In genomic region chr6:56368484-56368883, GRCh38 we compare ENCODE assay signal across 31 cellular contexts.
DNase-seq lines count a peak whose midpoint lies in the region; ATAC-seq, FAIRE-seq and TF ChIP-seq lines count a peak whose summit lies in the region.
"Had no signal": no experiment of that assay in that cellular context is flagged by ENCODE, and none has a peak within 500 bp of the region (broad histone marks: within the 10 kb centered on the region; RNA-seq: fewer than 3 reads in every experiment).

No MANE protein-coding gene starts in this region.

- H3K27me3 ChIP-seq in A673 (replicated peaks; ENCODE audit: insufficient read depth, low read depth, low read length, poor library complexity) = no peaks in the 10 kb centered on the region
- H3K27me3 ChIP-seq in RWPE2 (ENCODE audit: insufficient read depth, poor library complexity, severe bottlenecking) = no peaks in the 10 kb centered on the region
- no peaks in the 10 kb centered on the region for H3K27me3 ChIP-seq in gastroesophageal sphincter
- H3K27me3 ChIP-seq in rectal smooth muscle tissue (ENCODE audit: control insufficient read depth, insufficient read depth, low read length) = no peaks in the 10 kb centered on the region
- H3K27me3 ChIP-seq: BE2C, ovary, SJCRH30 had no signal

- TF ChIP-seq CTCF in A673 (conservative IDR thresholded peaks at IDR 0.05; ENCODE audit: low read depth, low read length) = no peak
- no peak for TF ChIP-seq CTCF in RWPE2 (IDR thresholded peaks at IDR 0.05; ENCODE audit: poor library complexity, severe bottlenecking)
- TF ChIP-seq CTCF in gastroesophageal sphincter (IDR thresholded peaks at IDR 0.05) = no peak

- H3K9me3 Mint-ChIP-seq in activated T-cell treated with anti-CD3 and anti-CD28 coated beads, Interleukin-2, amount 50 U/mL, for 72 hours = no peaks in the 10 kb centered on the region
- H3K9me3 Mint-ChIP-seq: activated CD4-positive, alpha-beta memory T cell treated with anti-CD3 and anti-CD28 coated beads for 36 hours; natural killer cell treated with Interleukin-12 subunit alpha and Interleukin-12 subunit beta and Interleukin-15 and Interleukin-18, amount 100 ng/mL, for 72 hours; T-cell had no signal

- BruUV-seq in A673 (replicated peaks; lab: Mats Ljungman, UMichigan) = no TSS peak

- CTCF ChIA-PET in A673 (lab: Charles Lee) = no interaction called here

- no peak overlapping the region for H3K27ac ChIP-seq in A673 (ENCODE audit: low read depth, low read length, poor library complexity, severe bottlenecking)
- peak overlapping the region; percentile 91 for H3K27ac ChIP-seq in RWPE2 (ENCODE audit: poor library complexity, severe bottlenecking)
- H3K27ac ChIP-seq in gastroesophageal sphincter = peak overlapping the region; percentile 90 to 97 (median 94)
- peak overlapping the region; percentile 39 for H3K27ac ChIP-seq in rectal smooth muscle tissue (ENCODE audit: low read depth, low read length)
- H3K27ac ChIP-seq in substantia nigra (ENCODE audit: low read depth, low read length, poor library complexity, severe bottlenecking) = no peak overlapping the region
- H3K27ac ChIP-seq: A549, ovary, SJCRH30 had no signal

- no peak overlapping the region for H3K9ac ChIP-seq in rectal smooth muscle tissue (ENCODE audit: low read length)

- H3K4me3 ChIP-seq in A673 (ENCODE audit: low read depth, low read length, poor library complexity, severe bottlenecking) = no peak overlapping the region
- no peak overlapping the region for H3K4me3 ChIP-seq in RWPE2 (ENCODE audit: severe bottlenecking)
- H3K4me3 ChIP-seq in gastroesophageal sphincter = no peak overlapping the region
- H3K4me3 ChIP-seq in rectal smooth muscle tissue (ENCODE audit: low read length) = no peak overlapping the region
- H3K4me3 ChIP-seq: A549, GM12878, ovary, SJCRH30 had no signal

- no peak overlapping the region for H3K27ac Mint-ChIP-seq in activated T-cell treated with anti-CD3 and anti-CD28 coated beads, Interleukin-2, amount 50 U/mL, for 72 hours
- H3K27ac Mint-ChIP-seq: activated CD4-positive, alpha-beta memory T cell treated with anti-CD3 and anti-CD28 coated beads for 36 hours; natural killer cell treated with Interleukin-12 subunit alpha and Interleukin-12 subunit beta and Interleukin-15 and Interleukin-18, amount 100 ng/mL, for 72 hours; T-cell had no signal

- intact Hi-C loops in A673 (cut with micrococcal nuclease; ENCODE audit: unreplicated experiment) = loop anchor here (10.0 kb wide), 1 partner anchor 486 kb away; no protein-coding TSS in a partner anchor

- TF ChIP-seq EP300 in gastroesophageal sphincter (IDR thresholded peaks at IDR 0.05) = no peak

- POLR2A ChIA-PET in A673 (lab: Charles Lee; ENCODE audit: low non-redundant PET) = no interaction called here

- no peaks in the 10 kb centered on the region for H3K36me3 Mint-ChIP-seq in activated T-cell treated with anti-CD3 and anti-CD28 coated beads, Interleukin-2, amount 50 U/mL, for 72 hours (ENCODE audit: insufficient read depth in 2 of 2)
- H3K36me3 Mint-ChIP-seq: activated CD4-positive, alpha-beta memory T cell treated with anti-CD3 and anti-CD28 coated beads for 36 hours; natural killer cell treated with Interleukin-12 subunit alpha and Interleukin-12 subunit beta and Interleukin-15 and Interleukin-18, amount 100 ng/mL, for 72 hours; T-cell had no signal

- TF ChIP-seq POLR2A in gastroesophageal sphincter (IDR thresholded peaks at IDR 0.05) = no peak

- no peaks in the 10 kb centered on the region for H3K9me3 ChIP-seq in A673 (ENCODE audit: low read depth, low read length, poor library complexity, severe bottlenecking)
- H3K9me3 ChIP-seq in RWPE2 (ENCODE audit: severe bottlenecking) = no peaks in the 10 kb centered on the region
- H3K9me3 ChIP-seq in gastroesophageal sphincter = no peaks in the 10 kb centered on the region
- H3K9me3 ChIP-seq: A549, BE2C, ovary had no signal

- H3K27me3 Mint-ChIP-seq in activated T-cell treated with anti-CD3 and anti-CD28 coated beads, Interleukin-2, amount 50 U/mL, for 72 hours (ENCODE audit: low read depth) = peaks cover 31% of the 10 kb centered on the region
- H3K27me3 Mint-ChIP-seq: activated CD4-positive, alpha-beta memory T cell treated with anti-CD3 and anti-CD28 coated beads for 36 hours; T-cell had no signal

- WGBS in gastroesophageal sphincter (ENCODE audit: low coverage in 1 of 2), 2 donors = 32 to 44% methylated on average over 2 to 3 of the region's 3 CpGs

- DNase-seq in A673 (ENCODE audit: low spot score) (peak; percentile 36), RWPE2 (ENCODE audit: low spot score) (no peak), H4 (ENCODE audit: low spot score) (no peak), substantia nigra (lab: John Stamatoyannopoulos, UW) (no peak), HTR-8/SVneo (ENCODE audit: insufficient read length, low spot score) (no peak)
- no peak for DNase-seq in activated T-cell treated with anti-CD3 and anti-CD28 coated beads, Interleukin-2, amount 50 U/mL, for 72 hours
- DNase-seq: activated CD4-positive, alpha-beta memory T cell treated with anti-CD3 and anti-CD28 coated beads for 36 hours; BE2C; DMS53; glutamatergic neuron; Kasumi-1; midbrain; NCI-H1694 treated with DMSO at 0.1 percent for 48 hours; NCI-H2171 treated with DMSO at 0.1 percent for 48 hours; NCI-H524; NK-92 treated with Interleukin-12 subunit alpha and Interleukin-12 subunit beta, amount 100 ng/mL, for 24 hours; ovary; right cardiac atrium; SJCRH30; stimulated activated CD4-positive, alpha-beta T cell treated with anti-CD3 and anti-CD28 coated beads, Interleukin-4, amount 100 ng/mL, for 4 hours; stimulated activated naive CD4-positive, alpha-beta T cell; T-cell; trophoblast cell had no signal

- H3K4me3 Mint-ChIP-seq in activated T-cell treated with anti-CD3 and anti-CD28 coated beads, Interleukin-2, amount 50 U/mL, for 72 hours = no peak overlapping the region
- H3K4me3 Mint-ChIP-seq: activated CD4-positive, alpha-beta memory T cell treated with anti-CD3 and anti-CD28 coated beads for 36 hours; natural killer cell treated with Interleukin-12 subunit alpha and Interleukin-12 subunit beta and Interleukin-15 and Interleukin-18, amount 100 ng/mL, for 72 hours; T-cell had no signal

- H3K36me3 ChIP-seq in A673 (ENCODE audit: insufficient read depth, low read length, poor library complexity, severe bottlenecking) = no peaks in the 10 kb centered on the region
- no peaks in the 10 kb centered on the region for H3K36me3 ChIP-seq in RWPE2 (ENCODE audit: low read depth)
- H3K36me3 ChIP-seq in gastroesophageal sphincter = no peaks in the 10 kb centered on the region
- no peaks in the 10 kb centered on the region for H3K36me3 ChIP-seq in rectal smooth muscle tissue (ENCODE audit: control insufficient read depth, insufficient read depth, low read length)
- H3K36me3 ChIP-seq: BE2C, ovary, SJCRH30 had no signal

- no peak for ATAC-seq in RWPE2 (ENCODE audit: low read depth)
- ATAC-seq in gastroesophageal sphincter = no peak
- ATAC-seq in activated T-cell treated with anti-CD3 and anti-CD28 coated beads, Interleukin-2, amount 50 U/mL, for 72 hours (replicated peaks in 1 of 2) = no peak
- ATAC-seq: A549; GM12878; natural killer cell treated with Interleukin-12 subunit alpha and Interleukin-12 subunit beta and Interleukin-15 and Interleukin-18, amount 100 ng/mL, for 72 hours; Panc1; T-cell had no signal

- peaks cover 9% of the 10 kb centered on the region for H3K4me1 Mint-ChIP-seq in activated T-cell treated with anti-CD3 and anti-CD28 coated beads, Interleukin-2, amount 50 U/mL, for 72 hours (ENCODE audit: low read depth)

- no peak for FAIRE-seq in HTR-8/SVneo (lab: Jason Lieb, UNC)
- FAIRE-seq: A549, colon, GM12878, H1 had no signal

- H3K4me1 ChIP-seq in A673 (ENCODE audit: insufficient read depth, low read length, poor library complexity, severe bottlenecking) (peaks cover 40% of the 10 kb centered on the region), RWPE2 (ENCODE audit: insufficient read depth, poor library complexity, severe bottlenecking) (peaks cover 39% of the 10 kb centered on the region), gastroesophageal sphincter (peaks cover 23 to 85% (median 24%) of the 10 kb centered on the region in 3 donors), rectal smooth muscle tissue (ENCODE audit: control insufficient read depth, insufficient read depth, low read length) (peaks cover 60% of the 10 kb centered on the region)

Comparison
In these comparisons a context has a peak if more than half of its experiments do, and no peak if none do; other contexts are left out.
1. H3K27ac ChIP-seq: peak in RWPE2 (single experiment), gastroesophageal sphincter (4 of 4) and rectal smooth muscle tissue (single experiment); none in A673 (single experiment) and substantia nigra (single experiment).